ENCODE assay signal across 1 cellular context in genomic region chr1:150473659-150474058, GRCh38.
TF ChIP-seq lines count a peak whose summit lies in the region.

No MANE protein-coding gene starts in this region.

TF ChIP-seq in HepG2, 621 proteins besides CTCF, POLR2A, EP300 and RAD21 (continued from another document and continues in another):
- TF ChIP-seq, protein P1, sequence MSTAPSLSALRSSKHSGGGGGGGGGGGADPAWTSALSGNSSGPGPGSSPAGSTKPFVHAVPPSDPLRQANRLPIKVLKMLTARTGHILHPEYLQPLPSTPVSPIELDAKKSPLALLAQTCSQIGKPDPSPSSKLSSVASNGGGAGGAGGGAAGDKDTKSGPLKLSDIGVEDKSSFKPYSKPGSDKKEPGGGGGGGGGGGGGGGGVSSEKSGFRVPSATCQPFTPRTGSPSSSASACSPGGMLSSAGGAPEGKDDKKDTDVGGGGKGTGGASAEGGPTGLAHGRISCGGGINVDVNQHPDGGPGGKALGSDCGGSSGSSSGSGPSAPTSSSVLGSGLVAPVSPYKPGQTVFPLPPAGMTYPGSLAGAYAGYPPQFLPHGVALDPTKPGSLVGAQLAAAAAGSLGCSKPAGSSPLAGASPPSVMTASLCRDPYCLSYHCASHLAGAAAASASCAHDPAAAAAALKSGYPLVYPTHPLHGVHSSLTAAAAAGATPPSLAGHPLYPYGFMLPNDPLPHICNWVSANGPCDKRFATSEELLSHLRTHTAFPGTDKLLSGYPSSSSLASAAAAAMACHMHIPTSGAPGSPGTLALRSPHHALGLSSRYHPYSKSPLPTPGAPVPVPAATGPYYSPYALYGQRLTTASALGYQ (CRISPR knock-in tag; IDR thresholded peaks at IDR 0.05) = peak; percentile 31; the same call in 1 of the 2 replicates
- TF ChIP-seq ERF (CRISPR knock-in tag; IDR thresholded peaks at IDR 0.05) (peak; percentile 82), ZNF549 (CRISPR knock-in tag; IDR thresholded peaks at IDR 0.05) (no peak), HNF4A (CRISPR knock-in tag; IDR thresholded peaks at IDR 0.05) (peak; percentile 89), ZNF264 (CRISPR knock-in tag; IDR thresholded peaks at IDR 0.05) (peak; percentile 75; the same call in 1 of the 2 replicates), HBP1 (CRISPR knock-in tag; IDR thresholded peaks at IDR 0.05; ENCODE audit: low read depth) (0 out of 2 replicates have a peak, but pooled peaks have one; percentile 51), ZNF10 (CRISPR knock-in tag; IDR thresholded peaks at IDR 0.05; ENCODE audit: borderline replicate concordance, low read depth) (no peak), HNF4G (IDR thresholded peaks at IDR 0.05; ENCODE audit: borderline replicate concordance, low read depth, low read length) (peak; percentile 41; the same call in 1 of the 2 replicates), HNF4G (CRISPR knock-in tag; IDR thresholded peaks at IDR 0.05; ENCODE audit: borderline replicate concordance, low read depth) (no peak), FOXJ3 (CRISPR knock-in tag; IDR thresholded peaks at IDR 0.05; ENCODE audit: borderline replicate concordance) (peak; percentile 73; the same call in 1 of the 2 replicates), ZNF225 (CRISPR knock-in tag; IDR thresholded peaks at IDR 0.05) (no peak), ZNF678 (CRISPR knock-in tag; IDR thresholded peaks at IDR 0.05) (no peak), AHDC1 (CRISPR knock-in tag; IDR thresholded peaks at IDR 0.05; ENCODE audit: borderline replicate concordance) (peak; percentile 90; the same call in 1 of the 2 replicates), GFI1 (CRISPR knock-in tag; IDR thresholded peaks at IDR 0.05; ENCODE audit: borderline replicate concordance) (peak; percentile 59), FOSL2 (CRISPR knock-in tag; IDR thresholded peaks at IDR 0.05) (peak; percentile 61), TEAD3 (CRISPR knock-in tag; optimal IDR thresholded peaks at IDR 0.05; ENCODE audit: borderline replicate concordance) (peak; percentile 87), GATAD1 (CRISPR knock-in tag; IDR thresholded peaks at IDR 0.05) (0 out of 2 replicates have a peak, but pooled peaks have one; percentile 25), PAXIP1 (CRISPR knock-in tag; conservative IDR thresholded peaks at IDR 0.05) (peak; percentile 92), KLF11 (CRISPR knock-in tag; IDR thresholded peaks at IDR 0.05) (0 out of 2 replicates have a peak, but pooled peaks have one; percentile 42), HHEX (CRISPR knock-in tag; IDR thresholded peaks at IDR 0.05) (0 out of 2 replicates have a peak, but pooled peaks have one; percentile 10), HMG20A (CRISPR knock-in tag; IDR thresholded peaks at IDR 0.05; ENCODE audit: borderline replicate concordance) (peak; percentile 89), TBX2 (CRISPR knock-in tag; IDR thresholded peaks at IDR 0.05; ENCODE audit: borderline replicate concordance) (peak; percentile 44; the same call in 1 of the 2 replicates), NFIC (IDR thresholded peaks at IDR 0.05; ENCODE audit: low read length) (peak; percentile 70), TGIF2 (CRISPR knock-in tag; IDR thresholded peaks at IDR 0.05) (peak; percentile 79; the same call in 1 of the 2 replicates), ZNF512 (CRISPR knock-in tag; IDR thresholded peaks at IDR 0.05) (no peak), PPARG (CRISPR knock-in tag; conservative IDR thresholded peaks at IDR 0.05) (peak; percentile 86), NR2F2 (IDR thresholded peaks at IDR 0.05; ENCODE audit: borderline replicate concordance, low read depth) (peak; percentile 52; the same call in 1 of the 2 replicates)
- TF ChIP-seq, protein P2, sequence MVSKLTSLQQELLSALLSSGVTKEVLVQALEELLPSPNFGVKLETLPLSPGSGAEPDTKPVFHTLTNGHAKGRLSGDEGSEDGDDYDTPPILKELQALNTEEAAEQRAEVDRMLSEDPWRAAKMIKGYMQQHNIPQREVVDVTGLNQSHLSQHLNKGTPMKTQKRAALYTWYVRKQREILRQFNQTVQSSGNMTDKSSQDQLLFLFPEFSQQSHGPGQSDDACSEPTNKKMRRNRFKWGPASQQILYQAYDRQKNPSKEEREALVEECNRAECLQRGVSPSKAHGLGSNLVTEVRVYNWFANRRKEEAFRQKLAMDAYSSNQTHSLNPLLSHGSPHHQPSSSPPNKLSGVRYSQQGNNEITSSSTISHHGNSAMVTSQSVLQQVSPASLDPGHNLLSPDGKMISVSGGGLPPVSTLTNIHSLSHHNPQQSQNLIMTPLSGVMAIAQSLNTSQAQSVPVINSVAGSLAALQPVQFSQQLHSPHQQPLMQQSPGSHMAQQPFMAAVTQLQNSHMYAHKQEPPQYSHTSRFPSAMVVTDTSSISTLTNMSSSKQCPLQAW (CRISPR knock-in tag; IDR thresholded peaks at IDR 0.05) = 0 out of 2 replicates have a peak, but pooled peaks have one; percentile 27
- TF ChIP-seq, protein P3, sequence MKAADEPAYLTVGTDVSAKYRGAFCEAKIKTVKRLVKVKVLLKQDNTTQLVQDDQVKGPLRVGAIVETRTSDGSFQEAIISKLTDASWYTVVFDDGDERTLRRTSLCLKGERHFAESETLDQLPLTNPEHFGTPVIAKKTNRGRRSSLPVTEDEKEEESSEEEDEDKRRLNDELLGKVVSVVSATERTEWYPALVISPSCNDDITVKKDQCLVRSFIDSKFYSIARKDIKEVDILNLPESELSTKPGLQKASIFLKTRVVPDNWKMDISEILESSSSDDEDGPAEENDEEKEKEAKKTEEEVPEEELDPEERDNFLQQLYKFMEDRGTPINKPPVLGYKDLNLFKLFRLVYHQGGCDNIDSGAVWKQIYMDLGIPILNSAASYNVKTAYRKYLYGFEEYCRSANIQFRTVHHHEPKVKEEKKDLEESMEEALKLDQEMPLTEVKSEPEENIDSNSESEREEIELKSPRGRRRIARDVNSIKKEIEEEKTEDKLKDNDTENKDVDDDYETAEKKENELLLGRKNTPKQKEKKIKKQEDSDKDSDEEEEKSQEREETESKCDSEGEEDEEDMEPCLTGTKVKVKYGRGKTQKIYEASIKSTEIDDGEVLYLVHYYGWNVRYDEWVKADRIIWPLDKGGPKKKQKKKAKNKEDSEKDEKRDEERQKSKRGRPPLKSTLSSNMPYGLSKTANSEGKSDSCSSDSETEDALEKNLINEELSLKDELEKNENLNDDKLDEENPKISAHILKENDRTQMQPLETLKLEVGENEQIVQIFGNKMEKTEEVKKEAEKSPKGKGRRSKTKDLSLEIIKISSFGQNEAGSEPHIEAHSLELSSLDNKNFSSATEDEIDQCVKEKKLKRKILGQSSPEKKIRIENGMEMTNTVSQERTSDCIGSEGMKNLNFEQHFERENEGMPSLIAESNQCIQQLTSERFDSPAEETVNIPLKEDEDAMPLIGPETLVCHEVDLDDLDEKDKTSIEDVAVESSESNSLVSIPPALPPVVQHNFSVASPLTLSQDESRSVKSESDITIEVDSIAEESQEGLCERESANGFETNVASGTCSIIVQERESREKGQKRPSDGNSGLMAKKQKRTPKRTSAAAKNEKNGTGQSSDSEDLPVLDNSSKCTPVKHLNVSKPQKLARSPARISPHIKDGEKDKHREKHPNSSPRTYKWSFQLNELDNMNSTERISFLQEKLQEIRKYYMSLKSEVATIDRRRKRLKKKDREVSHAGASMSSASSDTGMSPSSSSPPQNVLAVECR (CRISPR knock-in tag; IDR thresholded peaks at IDR 0.05; ENCODE audit: borderline replicate concordance) = peak; percentile 32; the same call in 1 of the 2 replicates
- TF ChIP-seq, protein P4, sequence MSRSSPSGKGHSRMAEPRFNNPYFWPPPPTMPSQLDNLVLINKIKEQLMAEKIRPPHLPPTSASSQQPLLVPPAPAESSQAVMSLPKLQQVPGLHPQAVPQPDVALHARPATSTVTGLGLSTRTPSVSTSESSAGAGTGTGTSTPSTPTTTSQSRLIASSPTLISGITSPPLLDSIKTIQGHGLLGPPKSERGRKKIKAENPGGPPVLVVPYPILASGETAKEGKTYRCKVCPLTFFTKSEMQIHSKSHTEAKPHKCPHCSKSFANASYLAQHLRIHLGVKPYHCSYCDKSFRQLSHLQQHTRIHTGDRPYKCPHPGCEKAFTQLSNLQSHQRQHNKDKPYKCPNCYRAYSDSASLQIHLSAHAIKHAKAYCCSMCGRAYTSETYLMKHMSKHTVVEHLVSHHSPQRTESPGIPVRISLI (CRISPR knock-in tag; IDR thresholded peaks at IDR 0.05; ENCODE audit: borderline replicate concordance) = peak; percentile 81
